ENCODE assay signal across 15 cellular contexts in genomic region chr4:101954975-101955678, GRCh38.
DNase-seq lines count a peak whose midpoint lies in the region; FAIRE-seq and TF ChIP-seq lines count a peak whose summit lies in the region.
"Had no signal": no experiment of that assay in that cellular context is flagged by ENCODE, and none has a peak within 500 bp of the region (broad histone marks: within the 10 kb centered on the region; RNA-seq: fewer than 3 reads in every experiment).

No MANE protein-coding gene starts in this region.

- no peak overlapping the region for H3K9ac ChIP-seq in trophoblast cell (ENCODE audit: low read length)

- peak overlapping the region; percentile 100 for H3K27ac Mint-ChIP-seq in endothelial cell (ENCODE audit: unreplicated experiment)
- H3K27ac Mint-ChIP-seq in type B pancreatic cell, result peak overlapping the region; percentile 75
- H3K27ac Mint-ChIP-seq: activated CD4-positive, alpha-beta T cell treated with anti-CD3 and anti-CD28 coated beads, Interleukin-2, amount 10 ng/mL, durations not matched to agents 7 days and 5 days had no signal

- no peak overlapping the region for H2BK12ac ChIP-seq in trophoblast cell (ENCODE audit: low read length)

- peak; percentile 30 for DNase-seq in NCI-H510A treated with DMSO at 0.1 percent for 48 hours (lab: John Stamatoyannopoulos, UW)
- DNase-seq in NCI-H510A (lab: John Stamatoyannopoulos, UW), result no peak
- DNase-seq in NCI-H446 treated with DMSO at 0.1 percent for 48 hours (lab: John Stamatoyannopoulos, UW), result peak; percentile 92
- no peak for DNase-seq in endothelial cell (ENCODE audit: low spot score)
- no peak for DNase-seq in type B pancreatic cell (ENCODE audit: extremely low spot score, unreplicated experiment)
- DNase-seq in thyroid gland, result no peak
- no peak for DNase-seq in trophoblast cell
- DNase-seq in small intestine, result no peak
- DNase-seq: activated CD4-positive, alpha-beta T cell treated with anti-CD3 and anti-CD28 coated beads, Interleukin-2, amount 10 ng/mL, durations not matched to agents 7 days and 5 days; DMS79; NCI-H1105 treated with DMSO at 0.1 percent for 48 hours had no signal

- H3K9me3 Mint-ChIP-seq in endothelial cell (ENCODE audit: unreplicated experiment) (no peaks in the 10 kb centered on the region), type B pancreatic cell (no peaks in the 10 kb centered on the region)
- H3K9me3 Mint-ChIP-seq: activated CD4-positive, alpha-beta T cell treated with anti-CD3 and anti-CD28 coated beads, Interleukin-2, amount 10 ng/mL, durations not matched to agents 7 days and 5 days had no signal

- no peak overlapping the region for H4K8ac ChIP-seq in trophoblast cell (ENCODE audit: low read depth, low read length)

- H3K79me2 ChIP-seq in trophoblast cell (ENCODE audit: control insufficient read depth, insufficient read depth, low read length, poor library complexity), result no peaks in the 10 kb centered on the region

- H3K27me3 ChIP-seq in thyroid gland (no peaks in the 10 kb centered on the region), trophoblast cell (ENCODE audit: insufficient read depth, low read length) (no peaks in the 10 kb centered on the region), small intestine (ENCODE audit: control insufficient read depth in 2 of 2, insufficient read depth in 2 of 2, low read length in 2 of 2) (no peaks in the 10 kb centered on the region)
- H3K27me3 ChIP-seq: body of pancreas, gastroesophageal sphincter, neutrophil had no signal

- TF ChIP-seq CTCF in endothelial cell (IDR thresholded peaks at IDR 0.05; ENCODE audit: unreplicated experiment) (no peak), type B pancreatic cell (conservative IDR thresholded peaks at IDR 0.05) (no peak), thyroid gland (IDR thresholded peaks at IDR 0.05) (no peak)

- no peak overlapping the region for H3K23ac ChIP-seq in trophoblast cell (ENCODE audit: low read length)

- intact Hi-C loops in thyroid gland (cut with DNase I), result no loop called here

- H3K4me1 ChIP-seq in thyroid gland (peaks cover 10% of the 10 kb centered on the region in 2 donors), trophoblast cell (ENCODE audit: control insufficient read depth in 1 of 2, insufficient read depth in 2 of 2, low read length in 2 of 2) (peaks cover 0 to 2% of the 10 kb centered on the region in 2 experiments), small intestine (ENCODE audit: control insufficient read depth in 2 of 2, insufficient read depth in 1 of 2, low read depth in 1 of 2, low read length in 1 of 2) (no peaks in the 10 kb centered on the region)

- H2AFZ ChIP-seq in trophoblast cell (ENCODE audit: insufficient read depth, low read length, poor library complexity), result no peak overlapping the region

- H3K4ac ChIP-seq in trophoblast cell (ENCODE audit: low read depth, low read length), result no peak overlapping the region

- H2BK5ac ChIP-seq in trophoblast cell (ENCODE audit: low read depth, low read length, poor library complexity), result no peak overlapping the region

- H3K4me1 Mint-ChIP-seq in endothelial cell (ENCODE audit: unreplicated experiment) (peaks cover 40% of the 10 kb centered on the region), type B pancreatic cell (ENCODE audit: unreplicated experiment) (peaks cover 21% of the 10 kb centered on the region)
- H3K4me1 Mint-ChIP-seq: activated CD4-positive, alpha-beta T cell treated with anti-CD3 and anti-CD28 coated beads, Interleukin-2, amount 10 ng/mL, durations not matched to agents 7 days and 5 days had no signal

- H3K27me3 Mint-ChIP-seq in endothelial cell (ENCODE audit: unreplicated experiment), result peaks cover 3% of the 10 kb centered on the region
- no peaks in the 10 kb centered on the region for H3K27me3 Mint-ChIP-seq in type B pancreatic cell

- H3K9me3 ChIP-seq in thyroid gland (no peaks in the 10 kb centered on the region), trophoblast cell (ENCODE audit: insufficient read depth, low read depth, low read length) (no peaks in the 10 kb centered on the region), small intestine (ENCODE audit: control insufficient read depth, low read depth) (no peaks in the 10 kb centered on the region)
- H3K9me3 ChIP-seq: body of pancreas, gastroesophageal sphincter, neutrophil had no signal

- H2AK5ac ChIP-seq in trophoblast cell (ENCODE audit: low read length), result no peak overlapping the region

- no peak overlapping the region for H3K27ac ChIP-seq in thyroid gland
- H3K27ac ChIP-seq in trophoblast cell (ENCODE audit: low read depth, low read length), result no peak overlapping the region
- H3K27ac ChIP-seq in small intestine (ENCODE audit: low read depth in 1 of 2, low read length in 1 of 2), result no peak overlapping the region
- H3K27ac ChIP-seq: gastroesophageal sphincter, neutrophil, skin epidermis had no signal

- H3K36me3 Mint-ChIP-seq in endothelial cell (ENCODE audit: low read depth, unreplicated experiment), result no peaks in the 10 kb centered on the region
- no peaks in the 10 kb centered on the region for H3K36me3 Mint-ChIP-seq in type B pancreatic cell

- no peak overlapping the region for H3K4me2 ChIP-seq in trophoblast cell (ENCODE audit: low read length)

- no peak for FAIRE-seq in small intestine (lab: Jason Lieb, UNC)

- H3K14ac ChIP-seq in trophoblast cell (ENCODE audit: low read length), result no peak overlapping the region

- H4K91ac ChIP-seq in trophoblast cell (ENCODE audit: low read depth, low read length), result no peak overlapping the region

- no peak overlapping the region for H3K4me3 Mint-ChIP-seq in endothelial cell (ENCODE audit: unreplicated experiment)
- H3K4me3 Mint-ChIP-seq in type B pancreatic cell, result no peak overlapping the region
- H3K4me3 Mint-ChIP-seq: activated CD4-positive, alpha-beta T cell treated with anti-CD3 and anti-CD28 coated beads, Interleukin-2, amount 10 ng/mL, durations not matched to agents 7 days and 5 days had no signal

- H3K4me3 ChIP-seq in thyroid gland (replicated peaks in 1 of 3) (no peak overlapping the region), trophoblast cell (ENCODE audit: low read depth, low read length) (no peak overlapping the region), small intestine (ENCODE audit: low read depth in 1 of 2, low read length in 2 of 2) (no peak overlapping the region)
- H3K4me3 ChIP-seq: body of pancreas, gastroesophageal sphincter, skin epidermis had no signal

- TF ChIP-seq POLR2A in thyroid gland (IDR thresholded peaks at IDR 0.05), result no peak

- WGBS in thyroid gland, 2 donors, result 78 to 89% methylated on average over 4 of the region's 4 CpGs
- WGBS in trophoblast cell (ENCODE audit: extremely low coverage, insufficient coverage, insufficient read length), result no CpG with 5 or more reads among the region's 4 CpGs
- WGBS in small intestine, 3 donors, result 64 to 81% (median 66%) methylated on average over 4 of the region's 4 CpGs

- H2BK120ac ChIP-seq in trophoblast cell (ENCODE audit: insufficient read depth, low read length, poor library complexity), result no peak overlapping the region

- no peak overlapping the region for H3K18ac ChIP-seq in trophoblast cell (ENCODE audit: low read length)

- H3K79me1 ChIP-seq in trophoblast cell (ENCODE audit: low read length), result peaks cover 4% of the 10 kb centered on the region

- H4K12ac ChIP-seq in trophoblast cell (ENCODE audit: low read depth, low read length), result no peak overlapping the region

- H3K36me3 ChIP-seq in thyroid gland, result no peaks in the 10 kb centered on the region
- no peaks in the 10 kb centered on the region for H3K36me3 ChIP-seq in trophoblast cell (ENCODE audit: control insufficient read depth in 1 of 2, insufficient read depth in 2 of 2, low read length in 2 of 2)
- H3K36me3 ChIP-seq in small intestine (ENCODE audit: control insufficient read depth in 2 of 2, insufficient read depth in 2 of 2, low read length in 2 of 2), result no peaks in the 10 kb centered on the region
- H3K36me3 ChIP-seq: gastroesophageal sphincter, neutrophil had no signal

Comparison
In these comparisons a context has a peak if more than half of its experiments do, and no peak if none do; other contexts are left out.
1. DNase-seq: peak in NCI-H510A treated with DMSO at 0.1 percent for 48 hours (single experiment) and NCI-H446 treated with DMSO at 0.1 percent for 48 hours (single experiment); none in NCI-H510A (single experiment), endothelial cell (single experiment), type B pancreatic cell (single experiment), thyroid gland (0 of 2), trophoblast cell (0 of 2) and small intestine (single experiment).